Comparison of ENCODE assay signal across 9 cellular contexts in genomic region chr18:34595673-34596072, GRCh38.
A peak's percentile ranks its signal among the peaks of the same experiment; 100 is the strongest.
DNase-seq lines count a peak whose midpoint lies in the region; ATAC-seq, FAIRE-seq and TF ChIP-seq lines count a peak whose summit lies in the region.
"Had no signal": no experiment of that assay in that cellular context is flagged by ENCODE, and none has a peak within 500 bp of the region (broad histone marks: within the 10 kb centered on the region; RNA-seq: fewer than 3 reads in every experiment).

No MANE protein-coding gene starts in this region.

- no peak overlapping the region for H3K23ac ChIP-seq in H1 (ENCODE audit: insufficient read length)

- H3K79me2 ChIP-seq in H1 (ENCODE audit: control insufficient read depth in 1 of 2, insufficient read depth in 2 of 2, low read length in 2 of 2) (0 out of 4 replicates have a peak, but pooled peaks cover 0 to under 1% of the 10 kb centered on the region in 2 experiments), neural cell (replicated peaks; ENCODE audit: insufficient read depth, low read length) (no peaks in the 10 kb centered on the region)

- TF ChIP-seq POLR2A in H1 (IDR thresholded peaks at IDR 0.05; ENCODE audit: control extremely low read depth in 1 of 2, low read depth in 2 of 2, low read length in 2 of 2) = no peak

- no peak overlapping the region for H3K14ac ChIP-seq in H1 (ENCODE audit: insufficient read length)

- H3F3A ChIP-seq in neural cell (ENCODE audit: insufficient read depth, low read length, poor library complexity, severe bottlenecking) = no peaks in the 10 kb centered on the region

- H3K4me1 ChIP-seq in H1 (replicated peaks in 1 of 4; ENCODE audit: control insufficient read depth in 3 of 4, insufficient read depth in 4 of 4, low read length in 3 of 4) = peaks cover 2 to 12% (median 3%) of the 10 kb centered on the region in 4 experiments; a peak in 6 of 7 replicates

- H3K4me3 ChIP-seq in GM06990 (replicated peaks; ENCODE audit: low read depth, low read length) = no peak overlapping the region
- H3K4me3 ChIP-seq in H1 (ENCODE audit: extremely low read depth in 1 of 4, insufficient read depth in 2 of 4, low read depth in 3 of 4, low read length in 4 of 4) = no peak overlapping the region
- no peak overlapping the region for H3K4me3 ChIP-seq in neural cell (ENCODE audit: low read length)
- H3K4me3 ChIP-seq in MG63 = no peak overlapping the region

- no peak overlapping the region for H3K4ac ChIP-seq in H1 (replicated peaks; ENCODE audit: insufficient read length, low read depth, low read length)

- no peak overlapping the region for H2BK5ac ChIP-seq in H1 (ENCODE audit: low read depth, low read length)

- POLR2A ChIA-PET in H1 (lab: Charles Lee; ENCODE audit: partially characterized antibody) = interaction anchor here (1.2 to 1.7 kb wide), 2 partner anchors 12 to 16 kb away, joined by 3 to 5 read pairs; no protein-coding TSS in a partner anchor

- H2BK20ac ChIP-seq in H1 (ENCODE audit: low read length) = no peak overlapping the region

- no peak for TF ChIP-seq EP300 in H1 (IDR thresholded peaks at IDR 0.05; ENCODE audit: borderline replicate concordance in 1 of 2, low read depth in 2 of 2, low read length in 2 of 2)
- no peak for TF ChIP-seq EP300 in neural cell (conservative IDR thresholded peaks at IDR 0.05; ENCODE audit: poor library complexity, severe bottlenecking)

- peak; percentile 12 for TF ChIP-seq CTCF in GM06990 (IDR thresholded peaks at IDR 0.05; ENCODE audit: insufficient read depth, low read length, poor library complexity, severe bottlenecking)
- peak in 2 of 3 experiments; percentile 64 to 70; a peak in 3 of 4 replicates for TF ChIP-seq CTCF in H1 (IDR thresholded peaks at IDR 0.05; ENCODE audit: control extremely low read depth in 1 of 3, insufficient read depth in 1 of 3, low read depth in 1 of 3, low read length in 3 of 3)
- TF ChIP-seq CTCF in neural cell (IDR thresholded peaks at IDR 0.05; ENCODE audit: poor library complexity, severe bottlenecking) = peak; percentile 40

- H3K36me3 Mint-ChIP-seq in T-helper 2 cell treated with Interferon-gamma antibody and Interleukin-4, amounts not matched to agents 5 μg/mL and 100 μg/mL, for 36 hours (ENCODE audit: low read depth) = no peaks in the 10 kb centered on the region

- H4K5ac ChIP-seq in H1 (ENCODE audit: insufficient read length, low read depth, low read length) = no peak overlapping the region

- H3K27me3 Mint-ChIP-seq in T-helper 2 cell treated with Interferon-gamma antibody and Interleukin-4, amounts not matched to agents 5 μg/mL and 100 μg/mL, for 36 hours (ENCODE audit: low read depth) = no peaks in the 10 kb centered on the region

- H3K27ac ChIP-seq in H1 (ENCODE audit: low read depth, low read length) (no peak overlapping the region), neural cell (ENCODE audit: low read length) (no peak overlapping the region)

- H3K9me3 ChIP-seq in H1 (ENCODE audit: insufficient read depth in 2 of 2, low read depth in 1 of 2, low read length in 1 of 2) (no peaks in the 10 kb centered on the region), neural cell (ENCODE audit: low read length) (no peaks in the 10 kb centered on the region), MG63 (no peaks in the 10 kb centered on the region)

- no peaks in the 10 kb centered on the region for H3K79me1 ChIP-seq in H1 (ENCODE audit: low read depth, low read length)

- peak; percentile 84 for TF ChIP-seq RAD21 in H1 (IDR thresholded peaks at IDR 0.05 in 1 of 2, conservative IDR thresholded peaks at IDR 0.05 in 1 of 2; ENCODE audit: low read depth in 2 of 2, low read length in 2 of 2)
- peak; percentile 48 for TF ChIP-seq RAD21 in neural cell (conservative IDR thresholded peaks at IDR 0.05)

- no peaks in the 10 kb centered on the region for H3K36me3 ChIP-seq in GM06990 (ENCODE audit: control insufficient read depth, insufficient read depth, low read length)
- H3K36me3 ChIP-seq in H1 (ENCODE audit: control insufficient read depth in 2 of 4, insufficient read depth in 4 of 4, low read length in 3 of 4) = no peaks in the 10 kb centered on the region
- no peaks in the 10 kb centered on the region for H3K36me3 ChIP-seq in neural cell (ENCODE audit: insufficient read depth, low read length)
- H3K36me3 ChIP-seq in MG63 = no peaks in the 10 kb centered on the region

- H3K9me3 Mint-ChIP-seq in T-helper 2 cell treated with Interferon-gamma antibody and Interleukin-4, amounts not matched to agents 5 μg/mL and 100 μg/mL, for 36 hours = no peaks in the 10 kb centered on the region

- 0 out of 2 replicates have a peak overlapping the region, but pooled peaks have one; percentile 15 for H3K18ac ChIP-seq in H1 (ENCODE audit: extremely low read depth, low read length)

- H2BK12ac ChIP-seq in H1 (ENCODE audit: low read depth, low read length) = no peak overlapping the region

- H2AFZ ChIP-seq in H1 (ENCODE audit: low read length) = no peak overlapping the region
- no peak overlapping the region for H2AFZ ChIP-seq in neural cell (ENCODE audit: low read depth, low read length)

- no peak overlapping the region for H2BK120ac ChIP-seq in H1 (replicated peaks; ENCODE audit: low read depth, low read length)

- H3K27me3 ChIP-seq in GM06990 (replicated peaks; ENCODE audit: control insufficient read depth, insufficient read depth, low read length) (no peaks in the 10 kb centered on the region), H1 (replicated peaks in 1 of 4; ENCODE audit: control insufficient read depth in 3 of 4, extremely low read depth in 1 of 4, insufficient read depth in 3 of 4, low read length in 3 of 4) (no peaks in the 10 kb centered on the region), neural cell (ENCODE audit: insufficient read depth, low read depth, low read length) (no peaks in the 10 kb centered on the region), MG63 (no peaks in the 10 kb centered on the region)

- H3K27ac Mint-ChIP-seq in T-helper 2 cell treated with Interferon-gamma antibody and Interleukin-4, amounts not matched to agents 5 μg/mL and 100 μg/mL, for 36 hours = no peak overlapping the region

- FAIRE-seq in H1 (lab: Jason Lieb, UNC) = peak; percentile 58

- H3K56ac ChIP-seq in H1 (replicated peaks; ENCODE audit: insufficient read length, low read depth, low read length) = no peak overlapping the region

- H3K4me3 Mint-ChIP-seq in T-helper 2 cell treated with Interferon-gamma antibody and Interleukin-4, amounts not matched to agents 5 μg/mL and 100 μg/mL, for 36 hours = no peak overlapping the region

- peaks cover 3% of the 10 kb centered on the region for H3K23me2 ChIP-seq in H1 (ENCODE audit: low read depth, low read length)

- no peak overlapping the region for H2BK15ac ChIP-seq in H1 (ENCODE audit: low read length)

- no peaks in the 10 kb centered on the region for H3K4me1 Mint-ChIP-seq in T-helper 2 cell treated with Interferon-gamma antibody and Interleukin-4, amounts not matched to agents 5 μg/mL and 100 μg/mL, for 36 hours (ENCODE audit: low read depth)

- H4K20me1 ChIP-seq in H1 (replicated peaks in 1 of 2; ENCODE audit: control insufficient read depth in 1 of 2, insufficient read depth in 2 of 2, low read length in 2 of 2) (no peaks in the 10 kb centered on the region), neural cell (ENCODE audit: insufficient read depth) (no peaks in the 10 kb centered on the region)

- H4K91ac ChIP-seq in H1 (replicated peaks; ENCODE audit: insufficient read length, low read length) = no peak overlapping the region

- no peak overlapping the region for H3K4me2 ChIP-seq in H1 (ENCODE audit: insufficient read depth in 1 of 2, low read depth in 2 of 2, low read length in 2 of 2)
- no peak overlapping the region for H3K4me2 ChIP-seq in neural cell (ENCODE audit: low read length)

- H3K9ac ChIP-seq in H1 (replicated peaks in 1 of 4; ENCODE audit: extremely low read depth in 1 of 4, low read depth in 3 of 4, low read length in 3 of 4) (no peak overlapping the region), neural cell (ENCODE audit: low read length) (no peak overlapping the region)

- no peaks in the 10 kb centered on the region for H3K9me2 ChIP-seq in neural cell (ENCODE audit: insufficient read depth, low read length)

- H2AK5ac ChIP-seq in H1 (ENCODE audit: low read depth, low read length) = no peak overlapping the region

- CTCF ChIA-PET in H1 (lab: Charles Lee; ENCODE audit: partially characterized antibody) = interaction anchor here (0.6 to 4.3 kb wide), 12 partner anchors 11 to 262 kb away, joined by 3 to 31 read pairs (median 3); no protein-coding TSS in a partner anchor

- 39% methylated on average over 2 of the region's 2 CpGs; no CpG with 5 or more reads in 1 of the 2 experiments for WGBS in H1 (ENCODE audit: extremely low coverage in 1 of 2, insufficient coverage in 1 of 2, insufficient read length in 1 of 2, insufficient replicate concordance in 2 of 2, low coverage in 1 of 2, low lambda C conversion rate in 2 of 2, missing lambda C conversion rate in 1 of 2), 2 experiments

- ATAC-seq in GM21367 (IDR thresholded peaks at IDR 0.05; ENCODE audit: unreplicated experiment) = no peak

- no peak overlapping the region for H4K8ac ChIP-seq in H1 (ENCODE audit: extremely low read depth, insufficient read depth, low read length)

- DNase-seq in GM06990 (ENCODE audit: extremely low read depth, insufficient read length) = no peak
- DNase-seq in NCI-H460 (ENCODE audit: extremely low read depth, low read depth) = peak; percentile 4
- DNase-seq in H1 (ENCODE audit: low read depth in 1 of 2, low spot score in 2 of 2) = no peak
- no peak for DNase-seq in COLO829 (ENCODE audit: low spot score)
- DNase-seq in MG63 = no peak
- DNase-seq in T-helper 2 cell treated with Interferon-gamma antibody and Interleukin-4, amounts not matched to agents 5 μg/mL and 100 μg/mL, for 36 hours (ENCODE audit: low spot score) = no peak
- DNase-seq: activated CD4-positive, alpha-beta T cell treated with anti-CD3 and anti-CD28 coated beads for 48 hours had no signal

TF ChIP-seq in H1, 55 proteins besides CTCF, POLR2A, EP300 and RAD21:
- TF ChIP-seq CTBP2 (IDR thresholded peaks at IDR 0.05; ENCODE audit: borderline replicate concordance, insufficient read depth, insufficient read length, low read length) = no peak
- no peak for TF ChIP-seq TEAD4 (IDR thresholded peaks at IDR 0.05; ENCODE audit: low read depth, low read length)
- TF ChIP-seq NRF1 (IDR thresholded peaks at IDR 0.05; ENCODE audit: low read depth, low read length) = no peak
- no peak for TF ChIP-seq FOSL1 (IDR thresholded peaks at IDR 0.05; ENCODE audit: insufficient read depth, low read depth, low read length)
- no peak for TF ChIP-seq ASH2L (IDR thresholded peaks at IDR 0.05; ENCODE audit: low read length)
- TF ChIP-seq GTF2F1 (IDR thresholded peaks at IDR 0.05; ENCODE audit: borderline replicate concordance, low read depth, low read length) = no peak

TF ChIP-seq in neural cell, 6 proteins besides CTCF, POLR2A, EP300 and RAD21:
- TF ChIP-seq SMC3 (conservative IDR thresholded peaks at IDR 0.05; ENCODE audit: poor library complexity) = peak; percentile 42
- TF ChIP-seq MXI1 (conservative IDR thresholded peaks at IDR 0.05; ENCODE audit: poor library complexity, severe bottlenecking) = no peak
TF ChIP-seq in neural cell: peak in this region for 1.

Comparison
In these comparisons a context has a peak if more than half of its experiments do, and no peak if none do; other contexts are left out.
1. CTCF ChIP-seq: peak in every context shown above with its lines; median percentile 67 in H1; 40 in neural cell; 12 in GM06990.